Comparison of ENCODE assay signal across 8 cellular contexts in genomic region chr22:20392983-20393704, GRCh38. TPM values are rescaled to one million over a fixed set of nuclear protein-coding genes. Genes with fewer than 3 reads are reported as not detected.
DNase-seq lines count a peak whose midpoint lies in the region; ATAC-seq and TF ChIP-seq lines count a peak whose summit lies in the region.

No MANE protein-coding gene starts in this region.

- intact Hi-C loops in Panc1 (cut with micrococcal nuclease; ENCODE audit: unreplicated experiment), result no loop called here

- H3K9me3 Mint-ChIP-seq in progenitor cell of endocrine pancreas (ENCODE audit: low read depth), result no peaks in the 10 kb centered on the region

- H3K27ac ChIP-seq in Panc1 (ENCODE audit: low read length), result peak overlapping the region; percentile 86

- peak overlapping the region; percentile 98 for H3K27ac Mint-ChIP-seq in progenitor cell of endocrine pancreas

- no peaks in the 10 kb centered on the region for H3K27me3 Mint-ChIP-seq in progenitor cell of endocrine pancreas

- CTCF ChIA-PET in Panc1 (lab: Charles Lee), result no interaction called here

- peak overlapping the region; percentile 90 for H3K4me3 Mint-ChIP-seq in progenitor cell of endocrine pancreas (ENCODE audit: low read depth)

- H3K4me3 ChIP-seq in GM08714 (ENCODE audit: low read length) (peak overlapping the region; percentile 78; the same call in 1 of the 2 replicates), Panc1 (ENCODE audit: low read depth in 2 of 2, low read length in 2 of 2) (peak overlapping the region; percentile 69 to 72), fibroblast of mammary gland (ENCODE audit: control insufficient read depth, low read depth, low read length) (peak overlapping the region; percentile 72)

- H3K9me3 ChIP-seq in Panc1 (ENCODE audit: control insufficient read depth, insufficient read depth, low read depth, low read length), result no peaks in the 10 kb centered on the region

- no TSS peak for BruUV-seq in Panc1 (replicated peaks; lab: Mats Ljungman, UMichigan)

- peaks cover 27% of the 10 kb centered on the region for H3K4me1 Mint-ChIP-seq in progenitor cell of endocrine pancreas (ENCODE audit: low read depth)

- POLR2A ChIA-PET in Panc1 (lab: Charles Lee), result interaction anchor here (0.6 kb wide), 2 partner anchors 17 to 30 kb away, joined by 5 to 9 read pairs; no protein-coding TSS in a partner anchor

- in situ Hi-C loops in Panc1 (cut with HindIII; ENCODE audit: low pct_unique_long_range_greater_than_20kb, low sequenced_read_pairs), result no loop called here
- in situ Hi-C loops in GM13976 (cut with MboI; ENCODE audit: low sequenced_read_pairs, unreplicated experiment), result no loop called here

- ATAC-seq in Panc1, result no peak; the same call in 1 of the 2 replicates
- no peak for ATAC-seq in HG03039 (IDR thresholded peaks at IDR 0.05; ENCODE audit: unreplicated experiment)
- ATAC-seq in HG03045 (IDR thresholded peaks at IDR 0.05; ENCODE audit: unreplicated experiment), result no peak

- H3K36me3 ChIP-seq in Panc1 (ENCODE audit: control insufficient read depth, insufficient read depth, low read length), result no peaks in the 10 kb centered on the region; the same call in 1 of the 2 replicates

- peaks cover 5% of the 10 kb centered on the region; the same call in 1 of the 2 replicates for H3K4me1 ChIP-seq in Panc1 (ENCODE audit: control insufficient read depth, insufficient read depth, low read length)

- no peak for DNase-seq in Panc1 (ENCODE audit: low read depth, low spot score)
- no peak for DNase-seq in fibroblast of mammary gland (ENCODE audit: low read depth)
- no peak for DNase-seq in progenitor cell of endocrine pancreas (ENCODE audit: low spot score, unreplicated experiment)
- DNase-seq in COLO668 (lab: John Stamatoyannopoulos, UW; ENCODE audit: unreplicated experiment), result no peak
- DNase-seq in GM13976 (ENCODE audit: low spot score), result no peak

- no peak for TF ChIP-seq CTCF in Panc1 (IDR thresholded peaks at IDR 0.05)
- TF ChIP-seq CTCF in fibroblast of mammary gland (conservative IDR thresholded peaks at IDR 0.05; ENCODE audit: control insufficient read depth, insufficient read depth, low read depth, low read length), result no peak
- TF ChIP-seq CTCF in progenitor cell of endocrine pancreas (IDR thresholded peaks at IDR 0.05; ENCODE audit: unreplicated experiment), result no peak
- no peak for TF ChIP-seq CTCF in GM13976 (IDR thresholded peaks at IDR 0.05; ENCODE audit: borderline replicate concordance, control extremely low read depth, extremely low read depth, insufficient read depth, missing control alignments)

- H3K27me3 ChIP-seq in Panc1 (ENCODE audit: control insufficient read depth, insufficient read depth, low read length), result no peaks in the 10 kb centered on the region

- H3K36me3 Mint-ChIP-seq in progenitor cell of endocrine pancreas (ENCODE audit: insufficient read depth), result peaks cover 3% of the 10 kb centered on the region

RNA-seq across cellular contexts. Expression of gene ZNF74, which starts 0.8 kb away (rescaled TPM):
- total RNA-seq in Panc1 (2021; ENCODE audit: unreplicated experiment) (13.2 TPM), progenitor cell of endocrine pancreas (48.8 and 52.1 TPM in 2 replicates)
- polyA plus RNA-seq in Panc1 (2012; ENCODE audit: insufficient read length), result 16.4 TPM

RNA-seq across cellular contexts. Expression of gene SCARF2, which starts 44.5 kb away (rescaled TPM):
- total RNA-seq in Panc1 (2021; ENCODE audit: unreplicated experiment) (3.2 TPM), progenitor cell of endocrine pancreas (14.4 and 14.6 TPM in 2 replicates)
- 2.5 TPM for polyA plus RNA-seq in Panc1 (2012; ENCODE audit: insufficient read length)
